23 cellular contexts compared by ENCODE assay signal in the genomic region with DNA sequence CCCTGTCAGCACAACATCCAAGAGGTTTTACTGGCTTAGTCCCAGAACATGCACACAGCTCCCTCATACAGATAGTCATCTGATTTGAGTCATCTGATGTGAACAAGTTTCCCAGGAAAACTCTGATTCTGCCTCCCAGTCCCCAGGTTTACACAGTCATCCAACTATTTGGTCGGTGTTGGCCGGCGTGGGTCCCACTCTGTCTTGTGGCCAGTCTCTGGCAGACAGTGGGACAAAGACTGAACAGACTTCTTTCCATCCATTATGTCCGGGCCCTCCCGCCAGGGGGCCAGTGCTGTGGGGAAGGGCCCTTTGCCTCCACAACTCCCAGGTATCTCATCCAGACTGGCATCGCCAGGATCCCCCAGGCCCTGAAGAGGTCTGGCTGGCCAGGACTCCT.
DNase-seq lines count a peak whose midpoint lies in the region; ATAC-seq, FAIRE-seq and TF ChIP-seq lines count a peak whose summit lies in the region.
"Had no signal": no experiment of that assay in that cellular context is flagged by ENCODE, and none has a peak within 500 bp of the region (broad histone marks: within the 10 kb centered on the region; RNA-seq: fewer than 3 reads in every experiment).

No MANE protein-coding gene starts in this region.

- H3K27ac ChIP-seq in Karpas-422 (ENCODE audit: low read length) = no peak overlapping the region
- no peak overlapping the region for H3K27ac ChIP-seq in keratinocyte (ENCODE audit: control insufficient read depth, insufficient read depth, low read length)
- H3K27ac ChIP-seq in naive thymus-derived CD4-positive, alpha-beta T cell (ENCODE audit: low read depth, low read length) = no peak overlapping the region
- H3K27ac ChIP-seq in adrenal gland = no peak overlapping the region
- H3K27ac ChIP-seq: coronary artery, left lung, thoracic aorta, WERI-Rb-1 had no signal

- TF ChIP-seq CTCF in AG10803 (conservative IDR thresholded peaks at IDR 0.05; ENCODE audit: low read length) (no peak), choroid plexus epithelial cell (conservative IDR thresholded peaks at IDR 0.05; ENCODE audit: low read depth, low read length) (no peak), keratinocyte (optimal IDR thresholded peaks at IDR 0.05 in 1 of 3, IDR thresholded peaks at IDR 0.05 in 1 of 3, conservative IDR thresholded peaks at IDR 0.05 in 1 of 3; ENCODE audit: extremely low read depth in 1 of 3, insufficient read depth in 2 of 3, low read length in 3 of 3) (no peak), adrenal gland (IDR thresholded peaks at IDR 0.05) (no peak)

- H3K79me2 ChIP-seq in Karpas-422 (ENCODE audit: low read length) (no peaks in the 10 kb centered on the region), keratinocyte (ENCODE audit: control insufficient read depth, insufficient read depth, low read length) (no peaks in the 10 kb centered on the region)

- H3K9ac ChIP-seq in Karpas-422 (ENCODE audit: low read length) (no peak overlapping the region), keratinocyte (ENCODE audit: control insufficient read depth, extremely low read depth, insufficient read depth, low read length) (no peak overlapping the region)

- H3K4me2 ChIP-seq in Karpas-422 (ENCODE audit: low read depth, low read length, poor library complexity, severe bottlenecking) (no peak overlapping the region), keratinocyte (ENCODE audit: control insufficient read depth, extremely low read depth, insufficient read depth, low read depth, low read length) (no peak overlapping the region)

- H4K20me1 ChIP-seq in Karpas-422 (ENCODE audit: insufficient read depth, low read depth, low read length) = peaks cover 74% of the 10 kb centered on the region
- H4K20me1 ChIP-seq in keratinocyte (ENCODE audit: control insufficient read depth, extremely low read depth, insufficient read depth, low read length) = no peaks in the 10 kb centered on the region

- H3K4me3 Mint-ChIP-seq in activated CD8-positive, alpha-beta T cell treated with anti-CD3 and anti-CD28 coated beads, Interleukin-2, amount 10 ng/mL, durations not matched to agents 7 days and 5 days = no peak overlapping the region
- H3K4me3 Mint-ChIP-seq in naive thymus-derived CD4-positive, alpha-beta T cell = no peak overlapping the region
- H3K4me3 Mint-ChIP-seq: T-helper 1 cell treated with Interleukin-12 subunit alpha and Interleukin-12 subunit beta and Interleukin-4 antibody, amounts not matched to agents 30 μg/mL and 1 μg/mL, for 36 hours had no signal

- DNase-seq in AG10803 (ENCODE audit: low read depth) (peak; percentile 36), Karpas-422 (peak; percentile 74), choroid plexus epithelial cell (ENCODE audit: low read depth) (peak; percentile 20), keratinocyte (ENCODE audit: low read depth, low spot score) (no peak), middle frontal gyrus (ENCODE audit: extremely low spot score, low spot score) (no peak), adrenal gland (no peak)
- no peak for DNase-seq in activated CD8-positive, alpha-beta T cell treated with anti-CD3 and anti-CD28 coated beads, Interleukin-2, amount 10 ng/mL, durations not matched to agents 7 days and 5 days
- DNase-seq in naive thymus-derived CD4-positive, alpha-beta T cell = no peak
- DNase-seq: activated naive CD4-positive, alpha-beta T cell treated with Interleukin-2 at 50 U/mL for 16 hours; activated T-cell treated with anti-CD3 and anti-CD28 coated beads, Interleukin-2, amount 50 U/mL, for 1 hour; COR-L47; left lung; mucosa of descending colon; NCI-H774; OCI-M1; SHP77 treated with DMSO at 0.1 percent for 48 hours; stimulated activated CD4-positive, alpha-beta T cell treated with anti-CD3 and anti-CD28 coated beads, Interleukin-12 subunit alpha, Interleukin-12 subunit beta, amount 100 ng/mL, for 4 hours; WERI-Rb-1 had no signal

- H3K9me2 ChIP-seq in Karpas-422 (replicated peaks; ENCODE audit: insufficient read depth, low read length) = no peaks in the 10 kb centered on the region

- no peaks in the 10 kb centered on the region for H3K36me3 Mint-ChIP-seq in activated CD8-positive, alpha-beta T cell treated with anti-CD3 and anti-CD28 coated beads, Interleukin-2, amount 10 ng/mL, durations not matched to agents 7 days and 5 days (ENCODE audit: low read depth)
- H3K36me3 Mint-ChIP-seq in naive thymus-derived CD4-positive, alpha-beta T cell = no peaks in the 10 kb centered on the region

- no peak overlapping the region for H3K27ac Mint-ChIP-seq in activated CD8-positive, alpha-beta T cell treated with anti-CD3 and anti-CD28 coated beads, Interleukin-2, amount 10 ng/mL, durations not matched to agents 7 days and 5 days
- peak overlapping the region in 1 of 9 donors; percentile 49 for H3K27ac Mint-ChIP-seq in naive thymus-derived CD4-positive, alpha-beta T cell
- H3K27ac Mint-ChIP-seq: T-helper 1 cell treated with Interleukin-12 subunit alpha and Interleukin-12 subunit beta and Interleukin-4 antibody, amounts not matched to agents 30 μg/mL and 1 μg/mL, for 36 hours had no signal

- POLR2A ChIA-PET in activated CD8-positive, alpha-beta T cell treated with anti-CD3 and anti-CD28 coated beads, Interleukin-2, amount 10 ng/mL, durations not matched to agents 7 days and 5 days (lab: Charles Lee) = interaction anchor here (0.6 kb wide), 1 partner anchor 336 kb away, joined by 7 read pairs; no protein-coding TSS in a partner anchor
- POLR2A ChIA-PET in naive thymus-derived CD4-positive, alpha-beta T cell (lab: Charles Lee) = no interaction called here

- intact Hi-C loops in naive thymus-derived CD4-positive, alpha-beta T cell (cut with micrococcal nuclease) = no loop called here
- intact Hi-C loops in adrenal gland (cut with DNase I) = no loop called here

- H3K4me1 Mint-ChIP-seq in activated CD8-positive, alpha-beta T cell treated with anti-CD3 and anti-CD28 coated beads, Interleukin-2, amount 10 ng/mL, durations not matched to agents 7 days and 5 days (ENCODE audit: low read depth) = peaks cover 7% of the 10 kb centered on the region
- peaks cover 0 to 3% (median under 1%) of the 10 kb centered on the region in 7 donors for H3K4me1 Mint-ChIP-seq in naive thymus-derived CD4-positive, alpha-beta T cell

- dilution Hi-C loops in keratinocyte (cut with MboI; ENCODE audit: extremely low pct_ligation_motif_present, low sequenced_read_pairs) = no loop called here

- H2AFZ ChIP-seq in Karpas-422 (ENCODE audit: low read length) (no peak overlapping the region), keratinocyte (ENCODE audit: control insufficient read depth, low read length) (no peak overlapping the region)

- WGBS in adrenal gland, 4 donors = 83 to 100% (median 88%) methylated on average over 4 to 6 of the region's 6 CpGs

- H3K4me3 ChIP-seq in AG10803 (ENCODE audit: low read length) (no peak overlapping the region), Karpas-422 (ENCODE audit: low read length) (no peak overlapping the region), choroid plexus epithelial cell (ENCODE audit: low read depth, low read length) (no peak overlapping the region), keratinocyte (ENCODE audit: control insufficient read depth in 2 of 3, extremely low read depth in 1 of 3, insufficient read depth in 2 of 3, low read depth in 1 of 3, low read length in 3 of 3) (no peak overlapping the region), adrenal gland (no peak overlapping the region)
- no peak overlapping the region for H3K4me3 ChIP-seq in naive thymus-derived CD4-positive, alpha-beta T cell (ENCODE audit: low read length)
- H3K4me3 ChIP-seq: coronary artery, left lung, mucosa of descending colon, thoracic aorta had no signal

- FAIRE-seq in keratinocyte (lab: Jason Lieb, UNC) = peak; percentile 52
- FAIRE-seq: endothelial cell of umbilical vein, HepG2 had no signal

- TF ChIP-seq POLR2A in adrenal gland (IDR thresholded peaks at IDR 0.05) = no peak

- CTCF ChIA-PET in activated CD8-positive, alpha-beta T cell treated with anti-CD3 and anti-CD28 coated beads, Interleukin-2, amount 10 ng/mL, durations not matched to agents 7 days and 5 days (lab: Charles Lee) = no interaction called here
- CTCF ChIA-PET in naive thymus-derived CD4-positive, alpha-beta T cell (lab: Charles Lee) = no interaction called here

- H3K9me3 ChIP-seq in Karpas-422 (ENCODE audit: low read length) (no peaks in the 10 kb centered on the region), keratinocyte (ENCODE audit: control insufficient read depth, low read depth, low read length) (no peaks in the 10 kb centered on the region), adrenal gland (replicated peaks in 1 of 3) (no peaks in the 10 kb centered on the region)
- no peaks in the 10 kb centered on the region for H3K9me3 ChIP-seq in naive thymus-derived CD4-positive, alpha-beta T cell (ENCODE audit: control insufficient read depth in 2 of 3, low read length in 3 of 3)
- H3K9me3 ChIP-seq: left lung, mucosa of descending colon, thoracic aorta had no signal

- peaks cover 1% of the 10 kb centered on the region for H3K27me3 Mint-ChIP-seq in activated CD8-positive, alpha-beta T cell treated with anti-CD3 and anti-CD28 coated beads, Interleukin-2, amount 10 ng/mL, durations not matched to agents 7 days and 5 days (ENCODE audit: low read depth)
- H3K27me3 Mint-ChIP-seq in naive thymus-derived CD4-positive, alpha-beta T cell = peaks cover 0 to 3% (median 0%) of the 10 kb centered on the region in 5 donors

- no peaks in the 10 kb centered on the region for H3K9me3 Mint-ChIP-seq in activated CD8-positive, alpha-beta T cell treated with anti-CD3 and anti-CD28 coated beads, Interleukin-2, amount 10 ng/mL, durations not matched to agents 7 days and 5 days (ENCODE audit: insufficient read depth)
- no peaks in the 10 kb centered on the region for H3K9me3 Mint-ChIP-seq in naive thymus-derived CD4-positive, alpha-beta T cell
- H3K9me3 Mint-ChIP-seq: T-helper 1 cell treated with Interleukin-12 subunit alpha and Interleukin-12 subunit beta and Interleukin-4 antibody, amounts not matched to agents 30 μg/mL and 1 μg/mL, for 36 hours had no signal

- H3K27me3 ChIP-seq in Karpas-422 (ENCODE audit: low read length) (peaks cover 4% of the 10 kb centered on the region; the same call in 1 of the 2 replicates), keratinocyte (ENCODE audit: control insufficient read depth, extremely low read depth, insufficient read depth, low read length) (no peaks in the 10 kb centered on the region), adrenal gland (peaks cover 2% of the 10 kb centered on the region)
- no peaks in the 10 kb centered on the region for H3K27me3 ChIP-seq in naive thymus-derived CD4-positive, alpha-beta T cell (ENCODE audit: control insufficient read depth in 2 of 2, insufficient read depth in 2 of 2, low read length in 2 of 2)
- H3K27me3 ChIP-seq: left lung had no signal

- H3K4me1 ChIP-seq in Karpas-422 (ENCODE audit: low read length) = peaks cover 33% of the 10 kb centered on the region
- H3K4me1 ChIP-seq in keratinocyte (ENCODE audit: control insufficient read depth, extremely low read depth, insufficient read depth, low read length) = peaks cover 5% of the 10 kb centered on the region
- no peaks in the 10 kb centered on the region for H3K4me1 ChIP-seq in naive thymus-derived CD4-positive, alpha-beta T cell (ENCODE audit: control insufficient read depth in 2 of 2, insufficient read depth in 2 of 2, low read length in 2 of 2)
- H3K4me1 ChIP-seq in adrenal gland (replicated peaks in 1 of 2) = no peaks in the 10 kb centered on the region
- H3K4me1 ChIP-seq: left lung had no signal

- H3K9me1 ChIP-seq in keratinocyte (ENCODE audit: control insufficient read depth, extremely low read depth, insufficient read depth, low read length) = peaks cover 2% of the 10 kb centered on the region

- no peak for ATAC-seq in activated CD8-positive, alpha-beta T cell treated with anti-CD3 and anti-CD28 coated beads, Interleukin-2, amount 10 ng/mL, durations not matched to agents 7 days and 5 days
- no peak for ATAC-seq in naive thymus-derived CD4-positive, alpha-beta T cell
- ATAC-seq: HepG2, left lung, mucosa of descending colon had no signal

- H3K36me3 ChIP-seq in Karpas-422 (ENCODE audit: insufficient read depth, low read length) (no peaks in the 10 kb centered on the region), keratinocyte (ENCODE audit: control insufficient read depth in 2 of 2, extremely low read depth in 1 of 2, insufficient read depth in 2 of 2, low read length in 2 of 2) (no peaks in the 10 kb centered on the region), adrenal gland (replicated peaks in 1 of 2) (no peaks in the 10 kb centered on the region)
- H3K36me3 ChIP-seq in naive thymus-derived CD4-positive, alpha-beta T cell (ENCODE audit: control insufficient read depth in 2 of 3, insufficient read depth in 3 of 3, low read length in 3 of 3) = no peaks in the 10 kb centered on the region
- H3K36me3 ChIP-seq: left lung, thoracic aorta, WERI-Rb-1 had no signal

Comparison
In these comparisons a context has a peak if more than half of its experiments do, and no peak if none do; other contexts are left out.
1. DNase-seq: peak in AG10803 (single experiment), Karpas-422 (single experiment) and choroid plexus epithelial cell (single experiment); none in keratinocyte (single experiment), activated CD8-positive, alpha-beta T cell treated with anti-CD3 and anti-CD28 coated beads, Interleukin-2, amount 10 ng/mL, durations not matched to agents 7 days and 5 days (single experiment), naive thymus-derived CD4-positive, alpha-beta T cell (0 of 9), middle frontal gyrus (single experiment) and adrenal gland (0 of 7).